8 cellular contexts compared by ENCODE assay signal in the genomic region with DNA sequence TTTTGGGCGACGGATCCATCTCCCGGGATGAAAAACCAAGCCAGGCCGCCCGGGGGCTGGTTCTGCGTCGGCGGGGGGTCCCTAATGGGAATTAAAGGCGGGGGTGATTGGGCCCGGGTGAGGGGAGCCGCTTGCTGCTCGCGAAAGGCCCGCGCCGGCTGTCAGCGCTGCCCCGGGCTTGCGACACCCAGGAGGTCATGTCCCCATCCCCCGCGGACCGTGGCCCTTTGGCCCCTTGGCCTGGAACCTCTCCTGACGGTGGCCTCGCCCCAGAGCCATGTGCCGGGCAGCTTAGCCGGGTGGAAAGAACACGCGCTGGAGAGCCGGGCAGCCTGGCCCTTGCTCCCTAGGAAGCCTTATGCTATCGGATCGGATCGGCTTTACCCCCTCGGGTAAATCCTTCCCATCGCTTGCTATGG. TPM values are rescaled to one million over a fixed set of nuclear protein-coding genes. Genes with fewer than 3 reads are reported as not detected.
DNase-seq lines count a peak whose midpoint lies in the region; ATAC-seq and TF ChIP-seq lines count a peak whose summit lies in the region.
"Not testable (repeated sequence)": the region's sequence is repeated elsewhere in the genome, so short reads cannot be mapped to it uniquely, and the experiment has no call there.

No MANE protein-coding gene starts in this region.

- TF ChIP-seq CTCF in esophagus squamous epithelium (IDR thresholded peaks at IDR 0.05); lower lobe of right lung (IDR thresholded peaks at IDR 0.05); gastrocnemius medialis (IDR thresholded peaks at IDR 0.05 in 4 of 5, conservative IDR thresholded peaks at IDR 0.05 in 1 of 5): not testable (repeated sequence)

- H3K27me3 Mint-ChIP-seq in T-cell; activated naive CD8-positive, alpha-beta T cell treated with anti-CD3 and anti-CD28 coated beads for 36 hours: not testable (repeated sequence)

- not testable (repeated sequence) for TF ChIP-seq POLR2A in esophagus squamous epithelium (IDR thresholded peaks at IDR 0.05); gastrocnemius medialis (IDR thresholded peaks at IDR 0.05)

- H3K9me3 ChIP-seq in esophagus squamous epithelium, lower lobe of right lung, gastrocnemius medialis: not testable (repeated sequence)

- intact Hi-C loops in esophagus squamous epithelium (cut with DNase I); lower lobe of right lung (cut with DNase I); gastrocnemius medialis (cut with DNase I; ENCODE audit: low total_unique reads): not testable (repeated sequence)

- not testable (repeated sequence) for H3K27me3 ChIP-seq in esophagus squamous epithelium; lower lobe of right lung (ENCODE audit: low read depth); gastrocnemius medialis

- in situ Hi-C loops in gastrocnemius medialis (cut with MboI; ENCODE audit: low sequenced_read_pairs in 4 of 4): not testable (repeated sequence)

- CTCF ChIA-PET in T-cell (lab: Charles Lee): not testable (repeated sequence)

- H3K27ac ChIP-seq in esophagus squamous epithelium (peak overlapping the region; percentile 86 to 97 (median 93)), lower lobe of right lung (peak overlapping the region; percentile 88), gastrocnemius medialis (peak overlapping the region; percentile 94 to 96 (median 95)), urinary bladder (ENCODE audit: low read depth) (peak overlapping the region; percentile 92)

- H3K4me1 Mint-ChIP-seq in T-cell: peaks cover 6 to 11% (median 8%) of the 10 kb centered on the region in 3 donors
- not testable (repeated sequence) for H3K4me1 Mint-ChIP-seq in activated naive CD8-positive, alpha-beta T cell treated with anti-CD3 and anti-CD28 coated beads for 36 hours

- ATAC-seq in GM18502 (IDR thresholded peaks at IDR 0.05; ENCODE audit: poor library complexity, unreplicated experiment) (peak; percentile 17), HG03159 (IDR thresholded peaks at IDR 0.05; ENCODE audit: unreplicated experiment) (peak; percentile 11), T-cell (replicated peaks in 1 of 4) (peak in 1 of 4 experiments; percentile 4), lower lobe of right lung (peak; percentile 67 to 76), gastrocnemius medialis (peak; percentile 43 to 51)

- H3K4me3 ChIP-seq in esophagus squamous epithelium (peak overlapping the region; percentile 51 to 76 (median 71)), lower lobe of right lung (peak overlapping the region; percentile 66), gastrocnemius medialis (peak overlapping the region; percentile 72 to 81 (median 78)), urinary bladder (ENCODE audit: low read depth, low read length) (peak overlapping the region; percentile 43)

- POLR2A ChIA-PET in T-cell (lab: Charles Lee): not testable (repeated sequence)

- not testable (repeated sequence) for H3K36me3 Mint-ChIP-seq in T-cell; activated naive CD8-positive, alpha-beta T cell treated with anti-CD3 and anti-CD28 coated beads for 36 hours

- peak in 6 of 34 experiments; percentile 4 to 39 (median 14) for DNase-seq in T-cell
- DNase-seq in activated naive CD8-positive, alpha-beta T cell treated with anti-CD3 and anti-CD28 coated beads for 36 hours; esophagus squamous epithelium (lab: John Stamatoyannopoulos, UW): not testable (repeated sequence)
- peak; percentile 51 for DNase-seq in lower lobe of right lung
- DNase-seq in gastrocnemius medialis: peak in 1 of 2 donors; percentile 51

- not testable (repeated sequence) for H3K9me3 Mint-ChIP-seq in T-cell; activated naive CD8-positive, alpha-beta T cell treated with anti-CD3 and anti-CD28 coated beads for 36 hours

- H3K4me3 Mint-ChIP-seq in T-cell: peak overlapping the region; percentile 89 to 92 (median 90)
- H3K4me3 Mint-ChIP-seq in activated naive CD8-positive, alpha-beta T cell treated with anti-CD3 and anti-CD28 coated beads for 36 hours: peak overlapping the region; percentile 87

- 0% methylated on average over 2 of the region's 34 CpGs; no CpG with 5 or more reads in 1 of the 2 donors for WGBS in esophagus squamous epithelium, 2 donors
- 1% methylated on average over 9 of the region's 34 CpGs for WGBS in urinary bladder

- peak overlapping the region; percentile 94 to 97 for H3K27ac Mint-ChIP-seq in T-cell
- H3K27ac Mint-ChIP-seq in activated naive CD8-positive, alpha-beta T cell treated with anti-CD3 and anti-CD28 coated beads for 36 hours: peak overlapping the region; percentile 97

- not testable (repeated sequence) for H3K36me3 ChIP-seq in esophagus squamous epithelium; lower lobe of right lung; gastrocnemius medialis; urinary bladder (ENCODE audit: insufficient read depth)

- not testable (repeated sequence) for H3K4me1 ChIP-seq in esophagus squamous epithelium; lower lobe of right lung; gastrocnemius medialis; urinary bladder (ENCODE audit: insufficient read depth)

RNA-seq across cellular contexts. Expression of gene PLGLB1, which starts 55.4 kb away (rescaled TPM):
- total RNA-seq in T-cell (10 to 100 TPM in 3 of 5 donors, 1 to 10 TPM in 2; 3.3 to 14.5 (median 11.3) TPM), esophagus squamous epithelium (1 to 10 TPM in 1 of 4 donors, under 1 TPM in 2, not detected in 1; 0.57 to 4.9 (median 0.83) TPM), lower lobe of right lung (2.7 TPM), gastrocnemius medialis (1 to 10 TPM in 1 of 4 donors, under 1 TPM in 1, not detected in 2; 0.75 to 4.3 TPM), urinary bladder (8.8 TPM)
- 1 to 10 TPM in 1 of 2 experiments, under 1 TPM in 1; 0.74 to 1.6 TPM for total RNA-seq in activated naive CD8-positive, alpha-beta T cell treated with anti-CD3 and anti-CD28 coated beads for 36 hours
- 1.7 TPM for polyA plus RNA-seq in urinary bladder
